8 cellular contexts compared by ENCODE assay signal in the genomic region with DNA sequence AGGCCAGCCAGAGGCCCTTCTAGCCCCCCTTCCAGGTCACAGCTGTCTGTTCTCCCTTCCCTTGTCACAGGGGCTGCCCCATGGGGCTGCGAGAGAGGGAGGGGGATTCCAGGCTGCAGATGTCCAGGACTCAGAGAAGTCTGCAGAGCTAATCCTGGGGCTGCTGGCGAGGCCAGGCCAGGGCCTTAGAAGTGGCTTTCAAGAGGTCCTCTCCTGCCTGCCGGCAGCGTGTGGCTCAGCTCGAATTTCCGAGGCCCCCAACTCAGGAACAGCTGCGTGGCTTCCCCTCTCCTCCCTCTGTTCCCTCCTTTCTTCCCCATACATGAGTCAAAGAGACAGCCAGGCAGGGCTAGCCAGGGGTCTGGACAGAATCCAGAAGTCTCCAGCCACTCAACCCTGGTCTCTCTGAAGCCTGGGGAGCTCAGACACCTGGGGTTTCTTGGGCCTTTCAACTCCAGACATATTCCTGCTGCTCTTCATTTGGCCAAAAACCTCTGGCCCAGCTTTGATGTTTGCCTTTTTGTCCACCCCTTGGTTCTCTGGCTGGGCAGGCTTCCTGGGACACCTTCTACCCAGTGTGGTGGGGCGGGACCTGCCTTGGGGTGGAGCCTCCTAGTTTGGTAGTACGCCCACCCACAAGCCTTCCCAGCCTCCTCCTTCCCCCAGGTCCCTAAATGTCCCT. TPM values are rescaled to one million over a fixed set of nuclear protein-coding genes. Genes with fewer than 3 reads are reported as not detected.
DNase-seq lines count a peak whose midpoint lies in the region; TF ChIP-seq lines count a peak whose summit lies in the region.
"Had no signal": no experiment of that assay in that cellular context is flagged by ENCODE, and none has a peak within 500 bp of the region (broad histone marks: within the 10 kb centered on the region; RNA-seq: fewer than 3 reads in every experiment).

No MANE protein-coding gene starts in this region.

- no peak overlapping the region for H3K18ac ChIP-seq in H9 (ENCODE audit: insufficient read length, low read depth, low read length)

- H3K9ac ChIP-seq in H9 (ENCODE audit: extremely low read depth, insufficient read length, low read length) (no peak overlapping the region), adipocyte (ENCODE audit: low read length) (peak overlapping the region; percentile 31)

- H2AK5ac ChIP-seq in H9 (ENCODE audit: insufficient read length, low read length) = no peak overlapping the region

- no peaks in the 10 kb centered on the region; a peak in 1 of 5 replicates for H3K9me3 Mint-ChIP-seq in H9
- H3K9me3 Mint-ChIP-seq in CD14-positive monocyte = peaks cover 0 to 2% (median 0%) of the 10 kb centered on the region in 7 donors
- H3K9me3 Mint-ChIP-seq: neural crest cell had no signal

- no peak overlapping the region for H2BK120ac ChIP-seq in H9 (ENCODE audit: low read depth, low read length, poor library complexity, severe bottlenecking)

- no peaks in the 10 kb centered on the region for H3K36me3 ChIP-seq in adipocyte (ENCODE audit: control insufficient read depth, insufficient read depth, low read length, severe bottlenecking)
- no peaks in the 10 kb centered on the region for H3K36me3 ChIP-seq in hepatocyte (replicated peaks; ENCODE audit: insufficient read depth, low read depth)
- H3K36me3 ChIP-seq in brain microvascular endothelial cell (replicated peaks) = no peaks in the 10 kb centered on the region

- H4K20me1 ChIP-seq in H9 (ENCODE audit: control insufficient read depth, insufficient read depth, insufficient read length) (no peaks in the 10 kb centered on the region), hepatocyte (ENCODE audit: insufficient read depth, poor library complexity, severe bottlenecking) (no peaks in the 10 kb centered on the region)

- no peak overlapping the region for H3K4ac ChIP-seq in H9 (ENCODE audit: low read depth, low read length)

- no peak overlapping the region for H4K8ac ChIP-seq in H9 (replicated peaks; ENCODE audit: insufficient read length, low read depth, low read length)

- H4K5ac ChIP-seq in H9 (ENCODE audit: insufficient read length, low read depth, low read length) = no peak overlapping the region

- H2BK15ac ChIP-seq in H9 (ENCODE audit: low read depth, low read length) = no peak overlapping the region

- H3K4me3 ChIP-seq in adipocyte (ENCODE audit: low read length) (no peak overlapping the region), hepatocyte (no peak overlapping the region), brain microvascular endothelial cell (ENCODE audit: low read depth, low read length) (no peak overlapping the region)

- TF ChIP-seq CTCF in H9 (conservative IDR thresholded peaks at IDR 0.05) (no peak), hepatocyte (IDR thresholded peaks at IDR 0.05; ENCODE audit: poor library complexity) (no peak), CD14-positive monocyte (IDR thresholded peaks at IDR 0.05) (no peak), brain microvascular endothelial cell (IDR thresholded peaks at IDR 0.05; ENCODE audit: low read depth, low read length, missing control alignments) (no peak)

- no peak overlapping the region for H3T11ph ChIP-seq in H9 (ENCODE audit: low read length)

- no peak overlapping the region for H4K91ac ChIP-seq in H9 (ENCODE audit: insufficient read length, low read depth, low read length)

- no peaks in the 10 kb centered on the region for H3K79me1 ChIP-seq in H9 (ENCODE audit: insufficient read depth, low read depth, low read length, poor library complexity, severe bottlenecking)

- H3K4me3 Mint-ChIP-seq in H9 = no peak overlapping the region
- H3K4me3 Mint-ChIP-seq in CD14-positive monocyte = no peak overlapping the region
- H3K4me3 Mint-ChIP-seq: neural crest cell had no signal

- no peak overlapping the region for H3K14ac ChIP-seq in H9 (ENCODE audit: insufficient read depth, low read length)

- in situ Hi-C loops in brain microvascular endothelial cell (cut with HindIII; ENCODE audit: low pct_ligation_motif_present, low sequenced_read_pairs) = no loop called here

- no peak overlapping the region for H2BK20ac ChIP-seq in H9 (ENCODE audit: low read depth, low read length, poor library complexity, severe bottlenecking)

- no peak overlapping the region for H3K23ac ChIP-seq in H9 (ENCODE audit: insufficient read length, low read depth, low read length)

- intact Hi-C loops in CD14-positive monocyte (cut with micrococcal nuclease) = no loop called here

- H3K4me2 ChIP-seq in H9 (ENCODE audit: insufficient read depth, insufficient read length, low read length) = no peak overlapping the region
- no peak overlapping the region for H3K4me2 ChIP-seq in hepatocyte

- no CpG with 5 or more reads among the region's 9 CpGs for WGBS in H9 (ENCODE audit: extremely low coverage, insufficient read length, low lambda C conversion rate)
- 69% methylated on average over 9 of the region's 9 CpGs for WGBS in hepatocyte (ENCODE audit: low lambda C conversion rate, missing lambda C conversion rate)

- no peaks in the 10 kb centered on the region for H3K27me3 ChIP-seq in H9 (ENCODE audit: insufficient read depth, low read length)
- H3K27me3 ChIP-seq in adipocyte (replicated peaks; ENCODE audit: control insufficient read depth, insufficient read depth, low read length) = no peaks in the 10 kb centered on the region
- H3K27me3 ChIP-seq in hepatocyte = no peaks in the 10 kb centered on the region
- no peaks in the 10 kb centered on the region for H3K27me3 ChIP-seq in brain microvascular endothelial cell (replicated peaks)

- H3K4me1 Mint-ChIP-seq in H9 (peaks cover 7 to 19% of the 10 kb centered on the region in 2 experiments), CD14-positive monocyte (peaks cover 7% of the 10 kb centered on the region)

- no peaks in the 10 kb centered on the region for H3K9me2 ChIP-seq in hepatocyte (replicated peaks; ENCODE audit: insufficient read depth)

- peaks cover 29% of the 10 kb centered on the region for H3K27me3 Mint-ChIP-seq in H9 (ENCODE audit: low read depth)
- H3K27me3 Mint-ChIP-seq in CD14-positive monocyte (ENCODE audit: low read depth in 3 of 3) = peaks cover 8 to 13% (median 10%) of the 10 kb centered on the region in 3 donors

- H2BK12ac ChIP-seq in H9 (ENCODE audit: insufficient read length, low read depth, low read length) = no peak overlapping the region

- H2AFZ ChIP-seq in H9 (ENCODE audit: low read length) (no peak overlapping the region), hepatocyte (peak overlapping the region; percentile 40)

- H3K79me2 ChIP-seq in H9 (ENCODE audit: insufficient read depth, low read length) = no peaks in the 10 kb centered on the region
- no peaks in the 10 kb centered on the region for H3K79me2 ChIP-seq in hepatocyte

- no peak overlapping the region for H2BK5ac ChIP-seq in H9 (ENCODE audit: insufficient read length, low read length)

- H3K9me3 ChIP-seq in H9 (ENCODE audit: control insufficient read depth, low read depth, low read length) (no peaks in the 10 kb centered on the region), adipocyte (ENCODE audit: control insufficient read depth, low read length) (no peaks in the 10 kb centered on the region), hepatocyte (ENCODE audit: low read depth) (no peaks in the 10 kb centered on the region)

- H3K36me3 Mint-ChIP-seq in H9 (ENCODE audit: insufficient read depth in 1 of 3, low read depth in 3 of 3) (no peaks in the 10 kb centered on the region), CD14-positive monocyte (no peaks in the 10 kb centered on the region)

- H3K27ac ChIP-seq in H9 (ENCODE audit: insufficient read length, low read depth, low read length) (no peak overlapping the region), hepatocyte (peak overlapping the region; percentile 57), brain microvascular endothelial cell (no peak overlapping the region)

- H3K4me1 ChIP-seq in H9 (ENCODE audit: insufficient read depth, low read length) = no peaks in the 10 kb centered on the region; the same call in 1 of the 2 replicates
- peaks cover 37% of the 10 kb centered on the region for H3K4me1 ChIP-seq in adipocyte (ENCODE audit: control insufficient read depth, insufficient read depth, low read length)
- H3K4me1 ChIP-seq in hepatocyte (ENCODE audit: insufficient read depth) = peaks cover 17% of the 10 kb centered on the region

- H3K23me2 ChIP-seq in H9 (ENCODE audit: insufficient read length, low read depth, low read length, poor library complexity, severe bottlenecking) = no peaks in the 10 kb centered on the region

- DNase-seq in H9 (peak; percentile 35), adipocyte (ENCODE audit: low read depth) (peak; percentile 48), hepatocyte (ENCODE audit: low spot score) (peak; percentile 41), smooth muscle cell of the brain vasculature (ENCODE audit: low read depth, low spot score) (peak; percentile 83), CD14-positive monocyte (ENCODE audit: low spot score) (no peak), brain microvascular endothelial cell (no peak), foreskin melanocyte (no peak)

- H3K56ac ChIP-seq in H9 (ENCODE audit: insufficient read length, low read depth, low read length) = no peak overlapping the region

- no peak overlapping the region for H3K27ac Mint-ChIP-seq in H9
- H3K27ac Mint-ChIP-seq in CD14-positive monocyte = no peak overlapping the region

RNA-seq across cellular contexts. Expression of a gene that starts 21.8 kb away (rescaled TPM):
- 0.35 and 0.39 TPM in 2 replicates for total RNA-seq in H9 (2021)
- total RNA-seq in hepatocyte = 0.27 and 0.44 TPM in 2 replicates
- 1.5 and 1.6 TPM in 2 replicates for polyA plus RNA-seq in hepatocyte
- under 1 TPM; 0.16 to 0.17 TPM for polyA plus RNA-seq in CD14-positive monocyte

RNA-seq across cellular contexts. Expression of a gene that starts 45.1 kb away (rescaled TPM):
- total RNA-seq in H9 (2021) (3.5 and 3.8 TPM in 2 replicates), hepatocyte (18.3 and 20.1 TPM in 2 replicates)
- polyA plus RNA-seq in hepatocyte (14.5 and 20.6 TPM in 2 replicates), CD14-positive monocyte (1 to 10 TPM; 4.0 to 5.0 TPM)

Comparison
In these comparisons a context has a peak if more than half of its experiments do, and no peak if none do; other contexts are left out.
1. DNase-seq: peak in H9 (single experiment), adipocyte (single experiment), hepatocyte (single experiment) and smooth muscle cell of the brain vasculature (single experiment); none in CD14-positive monocyte (single experiment), brain microvascular endothelial cell (single experiment) and foreskin melanocyte (single experiment).